30 cellular contexts compared by ENCODE assay signal in genomic region chr16:7335991-7336634, GRCh38. TPM values are rescaled to one million over a fixed set of nuclear protein-coding genes. Genes with fewer than 3 reads are reported as not detected.
"Had no signal": no experiment of that assay in that cellular context is flagged by ENCODE, and none has a peak within 500 bp of the region (broad histone marks: within the 10 kb centered on the region; RNA-seq: fewer than 3 reads in every experiment).

No MANE protein-coding gene starts in this region.

- H3K27me3 ChIP-seq: spleen, suprapubic skin, tibial artery, upper lobe of right lung had no signal

- H3K9me3 ChIP-seq: breast epithelium, lower lobe of right lung, mucosa of descending colon, suprapubic skin, tibial artery, upper lobe of right lung had no signal

- FAIRE-seq: frontal cortex, kidney had no signal

- ATAC-seq: activated CD4-positive, alpha-beta T cell treated with anti-CD3 and anti-CD28 coated beads for 36 hours; activated CD8-positive, alpha-beta memory T cell treated with anti-CD3 and anti-CD28 coated beads, Interleukin-2, amount 10 ng/mL, durations not matched to agents 7 days and 5 days; activated CD8-positive, alpha-beta T cell treated with anti-CD3 and anti-CD28 coated beads, Interleukin-2, amount 10 ng/mL, durations not matched to agents 7 days and 5 days; activated naive CD4-positive, alpha-beta T cell treated with anti-CD3 and anti-CD28 coated beads, Interleukin-2, amount 50 U/mL, for 72 hours; activated T-cell treated with anti-CD3 and anti-CD28 coated beads, Interleukin-2, amount 50 U/mL, for 72 hours; lower lobe of right lung; mucosa of descending colon; upper lobe of right lung had no signal

- H3K4me1 ChIP-seq: breast epithelium, lower lobe of right lung, spleen, tibial artery, upper lobe of right lung had no signal

- H3K27ac ChIP-seq: breast epithelium, coronary artery, dorsolateral prefrontal cortex, lower lobe of right lung, spleen, suprapubic skin, tibial artery, upper lobe of right lung had no signal

- H3K36me3 ChIP-seq: breast epithelium, lower lobe of right lung, spleen, suprapubic skin, tibial artery, upper lobe of right lung had no signal

- H3K4me3 ChIP-seq: breast epithelium, coronary artery, dorsolateral prefrontal cortex, lower lobe of right lung, mucosa of descending colon, spleen, suprapubic skin, tibial artery, upper lobe of right lung had no signal

- DNase-seq: activated CD4-positive, alpha-beta T cell treated with anti-CD3 and anti-CD28 coated beads for 36 hours; activated CD4-positive, CD25-positive, alpha-beta regulatory T cell; activated CD8-positive, alpha-beta memory T cell treated with anti-CD3 and anti-CD28 coated beads, Interleukin-2, amount 10 ng/mL, durations not matched to agents 7 days and 5 days; activated CD8-positive, alpha-beta T cell treated with anti-CD3 and anti-CD28 coated beads, Interleukin-2, amount 10 ng/mL, durations not matched to agents 7 days and 5 days; activated naive CD4-positive, alpha-beta T cell; activated T-cell treated with anti-CD3 and anti-CD28 coated beads, Interleukin-2, amount 50 U/mL, for 72 hours; cerebellar nuclear complex; effector memory CD4-positive, alpha-beta T cell; glutamatergic neuron; hypothalamus; immature natural killer cell; kidney; lower lobe of right lung; mesendoderm; mucosa of descending colon; spleen; stimulated activated naive CD4-positive, alpha-beta T cell; tibial artery; upper lobe of right lung had no signal

RNA-seq across cellular contexts. Expression of gene RBFOX1, which starts 3.5 kb away (rescaled TPM):
- total RNA-seq: activated CD4-positive, alpha-beta T cell treated with anti-CD3 and anti-CD28 coated beads for 36 hours; activated CD8-positive, alpha-beta memory T cell treated with anti-CD3 and anti-CD28 coated beads, Interleukin-2, amount 10 ng/mL, durations not matched to agents 7 days and 5 days; activated CD8-positive, alpha-beta T cell treated with anti-CD3 and anti-CD28 coated beads, Interleukin-2, amount 10 ng/mL, durations not matched to agents 7 days and 5 days; activated naive CD4-positive, alpha-beta T cell treated with anti-CD3 and anti-CD28 coated beads, Interleukin-2, amount 50 U/mL, for 72 hours; activated T-cell treated with anti-CD3 and anti-CD28 coated beads, Interleukin-2, amount 50 U/mL, for 72 hours; epithelial cell of proximal tubule; lower lobe of right lung; osteoblast; posterior vena cava; renal cortical epithelial cell; spleen; T-helper 1 cell treated with Interleukin-12 subunit alpha and Interleukin-12 subunit beta and Interleukin-4 antibody, amounts not matched to agents 30 ng/mL and 1 ng/mL, for 36 hours; upper lobe of right lung had no signal
- polyA plus RNA-seq: immature natural killer cell had no signal
